ENCODE assay signal across 24 cellular contexts in genomic region chr2:191297031-191297430, GRCh38. TPM values are rescaled to one million over a fixed set of nuclear protein-coding genes. Genes with fewer than 3 reads are reported as not detected.
"Had no signal": no experiment of that assay in that cellular context is flagged by ENCODE, and none has a peak within 500 bp of the region (broad histone marks: within the 10 kb centered on the region; RNA-seq: fewer than 3 reads in every experiment).

No MANE protein-coding gene starts in this region.

- ATAC-seq: activated CD8-positive, alpha-beta T cell treated with anti-CD3 and anti-CD28 coated beads, Interleukin-2, amount 10 ng/mL, durations not matched to agents 7 days and 5 days; activated naive CD4-positive, alpha-beta T cell treated with anti-CD3 and anti-CD28 coated beads, Interleukin-2, amount 50 U/mL, for 72 hours; foreskin keratinocyte; right lobe of liver; stimulated activated naive B cell treated with anti-CD40 and anti-IgM and Interleukin-4, amounts not matched to agents 10 μg/mL and 1 μg/mL and 100 μg/mL, for 72 hours; T-cell had no signal

- H3K27ac ChIP-seq: foreskin keratinocyte, lower lobe of right lung, right lobe of liver, vagina, WERI-Rb-1 had no signal

- H3K4me2 ChIP-seq: smooth muscle cell had no signal

- H3K4me3 ChIP-seq: ascending aorta, lower lobe of right lung, right lobe of liver, smooth muscle cell, vagina had no signal

- H3K27me3 ChIP-seq: ascending aorta, foreskin keratinocyte, right lobe of liver, vagina had no signal

- DNase-seq: activated CD4-positive, alpha-beta T cell treated with anti-CD3 and anti-CD28 coated beads for 1 hour; activated CD4-positive, alpha-beta T cell treated with anti-CD3 and anti-CD28 coated beads, Interleukin-2, amount 50 U/mL, for 1 hour; activated CD8-positive, alpha-beta T cell treated with anti-CD3 and anti-CD28 coated beads, Interleukin-2, amount 10 ng/mL, durations not matched to agents 7 days and 5 days; activated gamma-delta T cell treated with Interleukin-2 at 50 U/mL for 16 hours; activated T-cell treated with anti-CD3 and anti-CD28 coated beads, Interleukin-2, amount 50 U/mL, for 1 hour; cortex of kidney; endodermal cell; foreskin keratinocyte; immature natural killer cell; lower lobe of right lung; naive B cell; nucleus accumbens; posterior cingulate gyrus; right lobe of liver; stimulated activated CD4-positive, alpha-beta T cell treated with anti-CD3 and anti-CD28 coated beads, Interleukin-15, amount 100 ng/mL, for 24 hours; stimulated activated CD8-positive, alpha-beta memory T cell treated with anti-CD3 and anti-CD28 coated beads, Interleukin-4, amount 100 ng/mL, for 48 hours; stimulated activated naive B cell treated with anti-CD40 and anti-IgM and Interleukin-4, amounts not matched to agents 10 μg/mL and 1 μg/mL and 100 μg/mL, for 72 hours; T-cell; trophoblast cell; WERI-Rb-1 had no signal

- H3K9me3 ChIP-seq: ascending aorta, lower lobe of right lung, right lobe of liver, vagina had no signal

- H3K36me3 ChIP-seq: ascending aorta, lower lobe of right lung, vagina, WERI-Rb-1 had no signal

- H3K4me1 ChIP-seq: foreskin keratinocyte, vagina had no signal

RNA-seq across cellular contexts. Expression of gene MYO1B, which starts 51.8 kb away (rescaled TPM):
- polyA plus RNA-seq: immature natural killer cell had no signal
